ENCODE assay signal across 21 cellular contexts in the genomic region with DNA sequence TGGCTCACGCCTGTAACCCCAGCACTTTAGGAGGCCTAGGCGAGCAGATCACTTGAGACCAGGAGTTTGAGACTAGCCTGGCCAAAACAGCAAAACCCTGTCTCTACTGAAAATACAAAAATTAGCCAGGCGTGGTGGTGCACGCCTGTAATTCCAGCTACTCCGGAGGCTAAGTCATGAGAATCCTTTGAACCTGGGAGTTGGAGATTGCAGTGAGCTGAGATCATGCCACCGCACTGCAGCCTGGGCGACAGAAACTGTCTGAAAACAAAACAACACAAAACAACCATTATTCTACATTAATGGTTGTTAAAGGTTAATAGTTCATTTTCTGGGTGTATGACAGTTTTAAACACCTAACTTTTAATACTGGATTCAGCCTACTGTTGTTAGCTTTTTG. TPM values are rescaled to one million over a fixed set of nuclear protein-coding genes. Genes with fewer than 3 reads are reported as not detected.
DNase-seq lines count a peak whose midpoint lies in the region; ATAC-seq, FAIRE-seq and TF ChIP-seq lines count a peak whose summit lies in the region.
"Had no signal": no experiment of that assay in that cellular context is flagged by ENCODE, and none has a peak within 500 bp of the region (broad histone marks: within the 10 kb centered on the region; RNA-seq: fewer than 3 reads in every experiment).

No MANE protein-coding gene starts in this region.

- H2AFZ ChIP-seq in SU-DHL-6 (ENCODE audit: low read depth, low read length, severe bottlenecking): peak overlapping the region; percentile 93

- no peaks in the 10 kb centered on the region for H3K9me3 Mint-ChIP-seq in CD4-positive, alpha-beta T cell
- no peaks in the 10 kb centered on the region for H3K9me3 Mint-ChIP-seq in neural crest cell
- H3K9me3 Mint-ChIP-seq: CD8-positive, alpha-beta T cell; HFFc6; T-cell had no signal

- no peaks in the 10 kb centered on the region for H3K27me3 Mint-ChIP-seq in CD4-positive, alpha-beta T cell
- peaks cover 18% of the 10 kb centered on the region for H3K27me3 Mint-ChIP-seq in neural crest cell (ENCODE audit: low read depth)
- H3K27me3 Mint-ChIP-seq: T-cell had no signal

- POLR2A ChIA-PET in CD4-positive, alpha-beta T cell (lab: Charles Lee): interaction anchor here (1.0 to 1.9 kb wide), 2 partner anchors 10 to 49 kb away, joined by 3 to 4 read pairs; no protein-coding TSS in a partner anchor

- no peak overlapping the region for H3K9ac ChIP-seq in SU-DHL-6 (ENCODE audit: low read length)

- H3K4me1 ChIP-seq in vagina: peaks cover 23% of the 10 kb centered on the region
- H3K4me1 ChIP-seq: BE2C had no signal

- H3K27me3 ChIP-seq in CD4-positive, alpha-beta T cell (ENCODE audit: control insufficient read depth, insufficient read depth, low read length): no peaks in the 10 kb centered on the region
- no peaks in the 10 kb centered on the region for H3K27me3 ChIP-seq in SU-DHL-6 (ENCODE audit: low read length)
- H3K27me3 ChIP-seq in vagina: no peaks in the 10 kb centered on the region
- H3K27me3 ChIP-seq: BE2C, Peyer's patch had no signal

- H3K27ac Mint-ChIP-seq in CD4-positive, alpha-beta T cell: peak overlapping the region; percentile 99
- no peak overlapping the region for H3K27ac Mint-ChIP-seq in neural crest cell (ENCODE audit: unreplicated experiment)
- H3K27ac Mint-ChIP-seq: CD8-positive, alpha-beta T cell; HFFc6; T-cell had no signal

- no peak for TF ChIP-seq POLR2A in GM12892 (IDR thresholded peaks at IDR 0.05; ENCODE audit: low read depth, low read length)
- no peak for TF ChIP-seq POLR2A in vagina (IDR thresholded peaks at IDR 0.05)

- TF ChIP-seq CTCF in CD4-positive, alpha-beta T cell (IDR thresholded peaks at IDR 0.05): no peak
- no peak for TF ChIP-seq CTCF in SU-DHL-6 (IDR thresholded peaks at IDR 0.05; ENCODE audit: insufficient read depth, low read length, poor library complexity, severe bottlenecking)
- TF ChIP-seq CTCF in neural crest cell (conservative IDR thresholded peaks at IDR 0.05): no peak
- no peak for TF ChIP-seq CTCF in vagina (IDR thresholded peaks at IDR 0.05)

- peaks cover 36% of the 10 kb centered on the region for H3K36me3 Mint-ChIP-seq in CD4-positive, alpha-beta T cell (ENCODE audit: low read depth)
- peaks cover 7% of the 10 kb centered on the region for H3K36me3 Mint-ChIP-seq in neural crest cell (ENCODE audit: low read depth)

- FAIRE-seq in GM12892 (lab: Jason Lieb, UNC): peak; percentile 42
- FAIRE-seq: G401.6 had no signal

- no peak overlapping the region for H3K4me2 ChIP-seq in SU-DHL-6 (ENCODE audit: low read depth, low read length, poor library complexity, severe bottlenecking)

- no peaks in the 10 kb centered on the region for H3K9me3 ChIP-seq in CD4-positive, alpha-beta T cell (ENCODE audit: control insufficient read depth, low read length)
- H3K9me3 ChIP-seq in SU-DHL-6 (ENCODE audit: insufficient read depth, low read length) (no peaks in the 10 kb centered on the region), vagina (no peaks in the 10 kb centered on the region)
- H3K9me3 ChIP-seq: BE2C, Peyer's patch had no signal

- H3F3A ChIP-seq in SU-DHL-6 (ENCODE audit: insufficient read depth): no peaks in the 10 kb centered on the region

- no peak overlapping the region for H3K27ac ChIP-seq in CD4-positive, alpha-beta T cell (ENCODE audit: low read depth, low read length)
- no peak overlapping the region for H3K27ac ChIP-seq in SU-DHL-6 (ENCODE audit: low read depth, low read length)
- H3K27ac ChIP-seq in vagina: no peak overlapping the region
- H3K27ac ChIP-seq: Peyer's patch, SK-N-MC had no signal

- peaks cover 22% of the 10 kb centered on the region for H3K4me1 Mint-ChIP-seq in CD4-positive, alpha-beta T cell (ENCODE audit: low read depth)
- peaks cover 23% of the 10 kb centered on the region for H3K4me1 Mint-ChIP-seq in neural crest cell

- no peaks in the 10 kb centered on the region for H3K36me3 ChIP-seq in SU-DHL-6 (ENCODE audit: low read length)
- H3K36me3 ChIP-seq in vagina: no peaks in the 10 kb centered on the region
- H3K36me3 ChIP-seq: BE2C, Peyer's patch had no signal

- CTCF ChIA-PET in CD4-positive, alpha-beta T cell (lab: Charles Lee): interaction anchor here (1.2 kb wide), 1 partner anchor 47 kb away, joined by 4 read pairs; no protein-coding TSS in a partner anchor

- peaks cover 33% of the 10 kb centered on the region for H3K79me2 ChIP-seq in SU-DHL-6 (ENCODE audit: insufficient read depth, low read length)

- no peaks in the 10 kb centered on the region for H3K9me2 ChIP-seq in SU-DHL-6 (replicated peaks; ENCODE audit: insufficient read depth, low read length)

- DNase-seq in CD4-positive, alpha-beta T cell: no peak
- DNase-seq in GM12892 (ENCODE audit: insufficient read length) (no peak), neural crest cell (ENCODE audit: low read depth, low spot score) (no peak), vagina (ENCODE audit: extremely low spot score in 2 of 2) (no peak), NCI-H2107 treated with DMSO at 0.1 percent for 48 hours (lab: John Stamatoyannopoulos, UW; ENCODE audit: unreplicated experiment) (no peak)
- DNase-seq: BE2C; CD8-positive, alpha-beta T cell; DMS79 treated with DMSO at 0.1 percent for 48 hours; HFFc6; MV-4-11; NCI-H1930; NCI-H2171 treated with DMSO at 0.1 percent for 48 hours; NCI-H510A; NCI-H82; Peyer's patch; T-cell had no signal

- H3K4me3 ChIP-seq in SU-DHL-6 (ENCODE audit: insufficient read depth, low read length, poor library complexity, severe bottlenecking) (no peak overlapping the region), vagina (no peak overlapping the region)

- H4K20me1 ChIP-seq in SU-DHL-6 (ENCODE audit: low read depth, low read length): peaks cover 8% of the 10 kb centered on the region; the same call in 1 of the 2 replicates

- ATAC-seq in CD4-positive, alpha-beta T cell (ENCODE audit: poor library complexity): no peak
- ATAC-seq in GM19035 (IDR thresholded peaks at IDR 0.05; ENCODE audit: unreplicated experiment): no peak
- ATAC-seq: CD8-positive, alpha-beta T cell; Right ventricle myocardium inferior; T-cell had no signal

- peak overlapping the region; percentile 98 for H3K4me3 Mint-ChIP-seq in CD4-positive, alpha-beta T cell
- peak overlapping the region; percentile 47 for H3K4me3 Mint-ChIP-seq in neural crest cell

- intact Hi-C loops in CD4-positive, alpha-beta T cell (cut with DNase I, micrococcal nuclease): loop anchor here (2.0 to 5.0 kb wide), 3 partner anchors 45 to 327 kb away; a partner anchor contains a TSS
- intact Hi-C loops in vagina (cut with DNase I): no loop called here

RNA-seq across cellular contexts. Expression of a gene that starts 1.6 kb away (rescaled TPM):
- 10 to 100 TPM; 64.2 to 64.4 TPM for total RNA-seq in CD4-positive, alpha-beta T cell
- 40.8 TPM for polyA plus RNA-seq in GM12892 (2012; ENCODE audit: missing spikeins)
- 102 and 104 TPM in 2 replicates for total RNA-seq in neural crest cell
- total RNA-seq in vagina: 23.3 TPM
